Comparison of ENCODE assay signal across 1 cellular context in genomic region chr17:1943432-1943802, GRCh38.
TF ChIP-seq lines count a peak whose summit lies in the region.

No MANE protein-coding gene starts in this region.

TF ChIP-seq in SK-N-SH treated with all-trans-retinoic acid at 6 μM for 48 hours, 23 proteins besides CTCF, POLR2A, EP300 and RAD21 (continued from another document):
- TF ChIP-seq TCF4 (CRISPR knock-in tag; IDR thresholded peaks at IDR 0.05; ENCODE audit: borderline replicate concordance) (no peak), ZNF565 (CRISPR knock-in tag; conservative IDR thresholded peaks at IDR 0.05; ENCODE audit: low read depth) (no peak), SNAI2 (CRISPR knock-in tag; IDR thresholded peaks at IDR 0.05) (no peak), ZC3H10 (CRISPR knock-in tag; IDR thresholded peaks at IDR 0.05) (no peak), ZFP30 (CRISPR knock-in tag; IDR thresholded peaks at IDR 0.05) (no peak), TOX (CRISPR knock-in tag; IDR thresholded peaks at IDR 0.05; ENCODE audit: borderline replicate concordance) (no peak), CSRNP3 (CRISPR knock-in tag; IDR thresholded peaks at IDR 0.05) (no peak), CSDC2 (CRISPR knock-in tag; IDR thresholded peaks at IDR 0.05) (no peak), BACH2 (CRISPR knock-in tag; IDR thresholded peaks at IDR 0.05; ENCODE audit: borderline replicate concordance) (no peak), ISL1 (CRISPR knock-in tag; IDR thresholded peaks at IDR 0.05) (no peak), ZNF70 (CRISPR knock-in tag; IDR thresholded peaks at IDR 0.05) (no peak)
